In the genomic region with DNA sequence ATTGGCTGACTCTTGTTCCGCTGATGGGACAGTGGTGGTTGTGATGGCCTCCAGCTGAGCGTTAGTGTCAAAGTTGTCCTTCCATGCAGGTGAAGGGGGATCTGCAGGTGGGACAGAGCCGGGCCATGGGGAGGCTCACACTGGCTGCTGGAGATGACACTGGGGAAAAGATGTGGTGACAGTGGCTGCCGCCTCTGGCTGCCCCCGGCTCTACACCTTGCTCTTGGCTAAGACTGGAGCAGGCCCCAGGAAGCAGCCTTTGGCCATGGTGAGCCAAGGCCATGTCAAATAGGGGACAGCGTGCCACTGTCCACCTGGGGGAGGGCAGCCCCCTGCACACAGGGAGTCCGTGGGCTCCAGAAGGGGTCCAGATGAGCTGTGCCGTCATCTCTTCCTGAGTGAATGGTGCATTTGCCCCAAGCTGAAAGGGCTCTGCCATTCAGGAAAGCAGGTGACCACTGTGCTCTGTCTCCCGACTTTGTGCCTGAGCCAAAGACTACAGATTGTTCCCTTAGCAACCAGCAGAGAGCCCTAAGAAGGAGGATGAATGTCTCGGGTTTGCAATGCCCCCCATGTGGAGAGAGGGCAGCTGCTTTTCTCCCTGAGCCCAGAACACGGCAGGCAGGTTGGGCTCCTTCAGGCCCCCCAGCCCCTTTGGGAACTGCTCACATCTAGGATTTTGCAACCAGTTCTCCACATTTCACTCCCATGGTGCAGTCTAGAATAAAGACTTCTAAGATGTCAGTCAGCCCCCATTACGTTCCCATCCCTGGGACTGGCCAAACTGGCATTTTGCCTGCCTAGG, we compare ENCODE assay signal across 20 cellular contexts.
"Had no signal": no experiment of that assay in that cellular context is flagged by ENCODE, and none has a peak within 500 bp of the region (broad histone marks: within the 10 kb centered on the region; RNA-seq: fewer than 3 reads in every experiment).

No MANE protein-coding gene starts in this region.

- H3K27ac Mint-ChIP-seq: activated B cell treated with CpG ODN at 0.5 μM for 24 hours; activated CD4-positive, alpha-beta memory T cell treated with anti-CD3 and anti-CD28 coated beads, Interleukin-2, amount 10 ng/mL, durations not matched to agents 7 days and 5 days had no signal

- H3K4me1 ChIP-seq: upper lobe of left lung had no signal

- H3K36me3 ChIP-seq: brain microvascular endothelial cell, ovary, thoracic aorta, upper lobe of left lung had no signal

- H3K4me1 Mint-ChIP-seq: activated CD4-positive, alpha-beta memory T cell treated with anti-CD3 and anti-CD28 coated beads, Interleukin-2, amount 10 ng/mL, durations not matched to agents 7 days and 5 days had no signal

- DNase-seq: activated B cell treated with CpG ODN at 0.5 μM for 24 hours; activated CD4-positive, alpha-beta memory T cell treated with anti-CD3 and anti-CD28 coated beads, Interleukin-2, amount 10 ng/mL, durations not matched to agents 7 days and 5 days; activated CD4-positive, alpha-beta T cell treated with anti-CD3 and anti-CD28 coated beads for 4 hours; activated CD8-positive, alpha-beta memory T cell treated with anti-CD3 and anti-CD28 coated beads, Interleukin-2, amount 50 U/mL, for 48 hours; activated naive CD4-positive, alpha-beta T cell treated with Interleukin-2 at 50 U/mL for 16 hours; anterior cingulate cortex; brain microvascular endothelial cell; central memory CD4-positive, alpha-beta T cell; erythroblast; head of caudate nucleus; kidney glomerular epithelial cell; left ventricle myocardium superior; ovary; stimulated activated CD4-positive, alpha-beta T cell treated with anti-CD3 and anti-CD28 coated beads, Interleukin-4, amount 100 ng/mL, for 24 hours; stimulated activated naive B cell treated with anti-CD40 and anti-IgM and Interleukin-4, amounts not matched to agents 10 μg/mL and 1 μg/mL and 100 μg/mL, for 72 hours; T-helper 1 cell; T-helper 9 cell had no signal

- H3K4me3 ChIP-seq: ovary, smooth muscle cell, thoracic aorta, upper lobe of left lung had no signal

- H3K9me3 Mint-ChIP-seq: activated B cell treated with CpG ODN at 0.5 μM for 24 hours had no signal

- H3K4me3 Mint-ChIP-seq: activated B cell treated with CpG ODN at 0.5 μM for 24 hours; activated CD4-positive, alpha-beta memory T cell treated with anti-CD3 and anti-CD28 coated beads, Interleukin-2, amount 10 ng/mL, durations not matched to agents 7 days and 5 days had no signal

- H3K9me3 ChIP-seq: ovary, thoracic aorta, upper lobe of left lung had no signal

- H3K27me3 Mint-ChIP-seq: activated B cell treated with CpG ODN at 0.5 μM for 24 hours had no signal

- H3K27ac ChIP-seq: brain microvascular endothelial cell, ovary, thoracic aorta, upper lobe of left lung had no signal

- H3K27me3 ChIP-seq: ovary, upper lobe of left lung had no signal
